In genomic region chr22:31561238-31561887, GRCh38 we compare ENCODE assay signal across 1 cellular context.
TF ChIP-seq lines count a peak whose summit lies in the region.

No MANE protein-coding gene starts in this region.

TF ChIP-seq in HepG2, 621 proteins besides CTCF, POLR2A, EP300 and RAD21 (continued from another document and continues in another):
- no peak for TF ChIP-seq ATF3 (CRISPR knock-in tag; IDR thresholded peaks at IDR 0.05)
- no peak for TF ChIP-seq EEA1 (CRISPR knock-in tag; IDR thresholded peaks at IDR 0.05; ENCODE audit: borderline replicate concordance)
- TF ChIP-seq REL (CRISPR knock-in tag; conservative IDR thresholded peaks at IDR 0.05): no peak
- TF ChIP-seq HMG20A (CRISPR knock-in tag; IDR thresholded peaks at IDR 0.05; ENCODE audit: borderline replicate concordance): no peak
- no peak for TF ChIP-seq LCORL (IDR thresholded peaks at IDR 0.05)
- TF ChIP-seq LCORL (CRISPR knock-in tag; IDR thresholded peaks at IDR 0.05): 0 out of 2 replicates have a peak, but pooled peaks have one; percentile 30
- no peak for TF ChIP-seq PCBP2 (optimal IDR thresholded peaks at IDR 0.05; ENCODE audit: low read depth, low read length, poor library complexity, severe bottlenecking)
- no peak for TF ChIP-seq ZNF207 (IDR thresholded peaks at IDR 0.05; ENCODE audit: borderline replicate concordance)
- no peak for TF ChIP-seq ZNF3 (CRISPR knock-in tag; IDR thresholded peaks at IDR 0.05)
- no peak for TF ChIP-seq FOXA1 (IDR thresholded peaks at IDR 0.05)
- TF ChIP-seq FOXA1 (CRISPR knock-in tag; IDR thresholded peaks at IDR 0.05): peak; percentile 48; the same call in 1 of the 2 replicates
- no peak for TF ChIP-seq ZNF891 (CRISPR knock-in tag; IDR thresholded peaks at IDR 0.05)
- no peak for TF ChIP-seq ZNF160 (CRISPR knock-in tag; IDR thresholded peaks at IDR 0.05)
- peak; percentile 66; the same call in 1 of the 2 replicates for TF ChIP-seq HDAC1 (CRISPR knock-in tag; IDR thresholded peaks at IDR 0.05)
- no peak for TF ChIP-seq ZFP36L2 (CRISPR knock-in tag; IDR thresholded peaks at IDR 0.05)
- TF ChIP-seq TMF1 (CRISPR knock-in tag; IDR thresholded peaks at IDR 0.05; ENCODE audit: low read depth): no peak
- no peak for TF ChIP-seq ESRRA (CRISPR knock-in tag; IDR thresholded peaks at IDR 0.05; ENCODE audit: low read depth)
- TF ChIP-seq CBX1 (IDR thresholded peaks at IDR 0.05; ENCODE audit: low read depth): no peak
- TF ChIP-seq ZNF331 (CRISPR knock-in tag; IDR thresholded peaks at IDR 0.05): peak; percentile 44; the same call in 1 of the 2 replicates
- no peak for TF ChIP-seq KLF13 (CRISPR knock-in tag; IDR thresholded peaks at IDR 0.05)
- TF ChIP-seq ZNF451 (CRISPR knock-in tag; IDR thresholded peaks at IDR 0.05): no peak
- TF ChIP-seq KDM4B (CRISPR knock-in tag; IDR thresholded peaks at IDR 0.05): no peak
- TF ChIP-seq ZNF496 (CRISPR knock-in tag; IDR thresholded peaks at IDR 0.05; ENCODE audit: insufficient replicate concordance): no peak
- TF ChIP-seq YY1 (IDR thresholded peaks at IDR 0.05; ENCODE audit: insufficient read depth, insufficient replicate concordance, low read depth, low read length): peak; percentile 55
- TF ChIP-seq ETV6 (CRISPR knock-in tag; conservative IDR thresholded peaks at IDR 0.05): no peak
- no peak for TF ChIP-seq KMT2A (CRISPR knock-in tag; IDR thresholded peaks at IDR 0.05)
- TF ChIP-seq RFX5 (IDR thresholded peaks at IDR 0.05; ENCODE audit: low read depth, low read length): 0 out of 2 replicates have a peak, but pooled peaks have one; percentile 33
- no peak; the same call in 1 of the 2 replicates for TF ChIP-seq ZBTB20 (CRISPR knock-in tag; IDR thresholded peaks at IDR 0.05; ENCODE audit: borderline replicate concordance, low read depth)
- no peak for TF ChIP-seq USF2 (IDR thresholded peaks at IDR 0.05; ENCODE audit: low read depth, low read length)
- TF ChIP-seq USF2 (CRISPR knock-in tag; IDR thresholded peaks at IDR 0.05; ENCODE audit: borderline replicate concordance): no peak
- no peak for TF ChIP-seq MZF1 (CRISPR knock-in tag; IDR thresholded peaks at IDR 0.05; ENCODE audit: borderline replicate concordance)
- TF ChIP-seq SSRP1 (CRISPR knock-in tag; IDR thresholded peaks at IDR 0.05): no peak
- no peak for TF ChIP-seq KAT2B (IDR thresholded peaks at IDR 0.05; ENCODE audit: borderline replicate concordance, low read depth, low read length)
- TF ChIP-seq HNRNPH1 (optimal IDR thresholded peaks at IDR 0.05; ENCODE audit: low read depth, low read length): no peak
- TF ChIP-seq KLF6 (CRISPR knock-in tag; IDR thresholded peaks at IDR 0.05): no peak
- TF ChIP-seq NFIB (CRISPR knock-in tag; IDR thresholded peaks at IDR 0.05; ENCODE audit: borderline replicate concordance): no peak
- no peak for TF ChIP-seq ZNF558 (CRISPR knock-in tag; IDR thresholded peaks at IDR 0.05; ENCODE audit: borderline replicate concordance)
- no peak for TF ChIP-seq MLXIP (CRISPR knock-in tag; IDR thresholded peaks at IDR 0.05; ENCODE audit: borderline replicate concordance)
- no peak for TF ChIP-seq ZBTB7A (CRISPR knock-in tag; IDR thresholded peaks at IDR 0.05)
- no peak for TF ChIP-seq PAWR (CRISPR knock-in tag; IDR thresholded peaks at IDR 0.05; ENCODE audit: borderline replicate concordance)
- TF ChIP-seq ZNF614 (CRISPR knock-in tag; IDR thresholded peaks at IDR 0.05; ENCODE audit: borderline replicate concordance): peak; percentile 32; the same call in 1 of the 2 replicates
- no peak for TF ChIP-seq ZNF24 (IDR thresholded peaks at IDR 0.05)
- no peak for TF ChIP-seq ZNF652 (CRISPR knock-in tag; IDR thresholded peaks at IDR 0.05; ENCODE audit: borderline replicate concordance, low read depth)
- no peak for TF ChIP-seq RBAK (CRISPR knock-in tag; IDR thresholded peaks at IDR 0.05)
- no peak for TF ChIP-seq ZNF720 (CRISPR knock-in tag; IDR thresholded peaks at IDR 0.05)
- TF ChIP-seq REPIN1 (CRISPR knock-in tag; IDR thresholded peaks at IDR 0.05; ENCODE audit: borderline replicate concordance, low read depth): peak; percentile 60; the same call in 1 of the 2 replicates
- TF ChIP-seq GFI1 (CRISPR knock-in tag; IDR thresholded peaks at IDR 0.05; ENCODE audit: borderline replicate concordance): no peak
- no peak for TF ChIP-seq HOXA9 (CRISPR knock-in tag; IDR thresholded peaks at IDR 0.05; ENCODE audit: borderline replicate concordance)
- TF ChIP-seq BRF2 (CRISPR knock-in tag; IDR thresholded peaks at IDR 0.05): peak; percentile 54; the same call in 1 of the 2 replicates
- TF ChIP-seq SYNCRIP (IDR thresholded peaks at IDR 0.05; ENCODE audit: insufficient read depth, low read depth, low read length): no peak
- TF ChIP-seq ZSCAN29 (CRISPR knock-in tag; conservative IDR thresholded peaks at IDR 0.05): no peak
- TF ChIP-seq ZNF546 (CRISPR knock-in tag; conservative IDR thresholded peaks at IDR 0.05): no peak
- TF ChIP-seq E2F2 (CRISPR knock-in tag; IDR thresholded peaks at IDR 0.05; ENCODE audit: borderline replicate concordance): no peak
- TF ChIP-seq NPAS2 (CRISPR knock-in tag; IDR thresholded peaks at IDR 0.05; ENCODE audit: borderline replicate concordance): no peak
- no peak for TF ChIP-seq ZMAT5 (CRISPR knock-in tag; IDR thresholded peaks at IDR 0.05; ENCODE audit: borderline replicate concordance, low read depth)
- no peak for TF ChIP-seq ATF1 (CRISPR knock-in tag; IDR thresholded peaks at IDR 0.05)
- TF ChIP-seq SMARCE1 (IDR thresholded peaks at IDR 0.05; ENCODE audit: borderline replicate concordance): no peak
- TF ChIP-seq MAFF (IDR thresholded peaks at IDR 0.05; ENCODE audit: low read depth, low read length): no peak
- TF ChIP-seq ZNF264 (CRISPR knock-in tag; IDR thresholded peaks at IDR 0.05): no peak
- TF ChIP-seq UBTF (CRISPR knock-in tag; IDR thresholded peaks at IDR 0.05): 0 out of 2 replicates have a peak, but pooled peaks have one; percentile 37
- TF ChIP-seq ZNF644 (CRISPR knock-in tag; IDR thresholded peaks at IDR 0.05; ENCODE audit: low read depth): no peak
- TF ChIP-seq HMGXB3 (CRISPR knock-in tag; IDR thresholded peaks at IDR 0.05; ENCODE audit: borderline replicate concordance): no peak
